9 cellular contexts compared by ENCODE assay signal in genomic region chr12:102816816-102817434, GRCh38.
DNase-seq lines count a peak whose midpoint lies in the region; ATAC-seq, FAIRE-seq and TF ChIP-seq lines count a peak whose summit lies in the region.
"Had no signal": no experiment of that assay in that cellular context is flagged by ENCODE, and none has a peak within 500 bp of the region (broad histone marks: within the 10 kb centered on the region; RNA-seq: fewer than 3 reads in every experiment).

No MANE protein-coding gene starts in this region.

- no peak for FAIRE-seq in HTR-8/SVneo (lab: Jason Lieb, UNC)

- TF ChIP-seq CTCF in tibial nerve (IDR thresholded peaks at IDR 0.05), result peak; percentile 23 to 58 (median 51)

- no peaks in the 10 kb centered on the region for H3K36me3 ChIP-seq in tibial nerve
- H3K36me3 ChIP-seq: BLaER1 had no signal

- H3K27ac ChIP-seq in tibial nerve, result no peak overlapping the region
- H3K27ac ChIP-seq: BLaER1 had no signal

- H3K27me3 ChIP-seq in tibial nerve, result no peaks in the 10 kb centered on the region
- H3K27me3 ChIP-seq: BLaER1 had no signal

- no peaks in the 10 kb centered on the region for H3K9me3 ChIP-seq in tibial nerve
- H3K9me3 ChIP-seq: BLaER1 had no signal

- peak; percentile 15 for DNase-seq in DMS79 treated with DMSO at 0.1 percent for 48 hours (lab: John Stamatoyannopoulos, UW)
- DNase-seq in DMS79 (lab: John Stamatoyannopoulos, UW), result no peak
- DNase-seq in HTR-8/SVneo (ENCODE audit: insufficient read length, low spot score), result peak; percentile 14
- peak; percentile 29 for DNase-seq in SHP77 treated with DMSO at 0.1 percent for 48 hours (lab: John Stamatoyannopoulos, UW)
- peak; percentile 13 for DNase-seq in glomerular visceral epithelial cell (ENCODE audit: extremely low spot score)
- DNase-seq in tibial nerve (ENCODE audit: low spot score in 2 of 2), result no peak
- no peak for DNase-seq in activated naive CD4-positive, alpha-beta T cell treated with anti-CD3 and anti-CD28 coated beads, Interleukin-2, amount 50 U/mL, for 16 hours

- ATAC-seq in HG02973 (IDR thresholded peaks at IDR 0.05; ENCODE audit: unreplicated experiment), result no peak

- TF ChIP-seq POLR2A in tibial nerve (IDR thresholded peaks at IDR 0.05), result no peak

- no peak overlapping the region for H3K4me3 ChIP-seq in tibial nerve
- H3K4me3 ChIP-seq: BLaER1 had no signal

- no peak for TF ChIP-seq EP300 in tibial nerve (IDR thresholded peaks at IDR 0.05)

- WGBS in tibial nerve, 2 donors, result 13 to 20% methylated on average over 5 of the region's 5 CpGs

- H3K4me1 ChIP-seq in tibial nerve, result peaks cover 0 to 6% (median 1%) of the 10 kb centered on the region in 4 donors
- H3K4me1 ChIP-seq: BLaER1 had no signal

Comparison
In these comparisons a context has a peak if more than half of its experiments do, and no peak if none do; other contexts are left out.
1. DNase-seq: peak in DMS79 treated with DMSO at 0.1 percent for 48 hours (single experiment), HTR-8/SVneo (single experiment), SHP77 treated with DMSO at 0.1 percent for 48 hours (single experiment) and glomerular visceral epithelial cell (single experiment); none in DMS79 (single experiment), tibial nerve (0 of 2) and activated naive CD4-positive, alpha-beta T cell treated with anti-CD3 and anti-CD28 coated beads, Interleukin-2, amount 50 U/mL, for 16 hours (single experiment).